9 cellular contexts compared by ENCODE assay signal in the genomic region with DNA sequence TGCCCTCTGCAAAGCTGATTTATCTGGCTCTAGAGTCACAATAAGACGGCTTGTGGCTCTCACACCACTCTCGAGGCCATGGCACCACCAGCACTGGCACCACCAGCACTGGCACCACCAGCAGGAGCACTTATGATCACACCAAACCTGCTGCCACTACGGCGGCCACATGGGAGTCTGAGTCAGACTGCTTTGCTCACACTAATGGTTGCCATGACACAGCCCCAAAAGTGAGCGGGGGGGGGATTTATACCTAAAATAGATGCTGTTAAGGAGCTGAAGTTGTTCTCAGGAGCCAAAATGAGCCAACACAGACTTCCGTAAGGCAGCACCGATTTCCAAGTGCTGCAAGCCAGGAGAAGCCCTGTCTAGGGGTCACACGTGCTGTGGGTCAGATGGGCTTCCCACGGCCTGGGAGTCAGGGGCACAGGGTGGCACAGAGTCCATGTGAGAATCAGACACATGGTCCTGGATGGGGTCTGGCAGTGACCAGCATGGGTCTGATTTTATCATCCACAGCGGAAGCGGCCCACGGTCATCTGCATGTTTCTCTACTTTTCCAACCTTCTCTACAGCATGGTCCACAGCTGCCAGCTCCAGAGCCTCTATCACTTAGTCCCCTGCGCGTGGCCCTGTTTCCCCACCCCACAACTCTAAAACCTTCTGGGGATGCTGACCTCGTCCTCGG. TPM values are rescaled to one million over a fixed set of nuclear protein-coding genes. Genes with fewer than 3 reads are reported as not detected.
DNase-seq lines count a peak whose midpoint lies in the region; ATAC-seq and TF ChIP-seq lines count a peak whose summit lies in the region.
"Had no signal": no experiment of that assay in that cellular context is flagged by ENCODE, and none has a peak within 500 bp of the region (broad histone marks: within the 10 kb centered on the region; RNA-seq: fewer than 3 reads in every experiment).

No MANE protein-coding gene starts in this region.

- no peaks in the 10 kb centered on the region for H3K9me2 ChIP-seq in GM23248 (ENCODE audit: insufficient read depth)

- DNase-seq in GM23248 (peak; percentile 68), left ventricle myocardium inferior (no peak), HuH-7 (ENCODE audit: low spot score) (no peak)
- DNase-seq in stimulated activated CD8-positive, alpha-beta memory T cell treated with anti-CD3 and anti-CD28 coated beads, Interleukin-7, amount 100 ng/mL, for 4 hours (ENCODE audit: low read depth in 2 of 2): peak; percentile 49 to 55
- DNase-seq: activated T-cell treated with anti-CD3 and anti-CD28 coated beads, Interleukin-2, amount 50 U/mL, for 72 hours; erythroblast had no signal

- H3K27me3 Mint-ChIP-seq in activated naive CD4-positive, alpha-beta T cell treated with anti-CD3 and anti-CD28 coated beads, Interleukin-2, amount 50 U/mL, for 24 hours: no peaks in the 10 kb centered on the region

- ATAC-seq in HG03571 (IDR thresholded peaks at IDR 0.05; ENCODE audit: unreplicated experiment) (no peak), HG02884 (IDR thresholded peaks at IDR 0.05; ENCODE audit: unreplicated experiment) (no peak)

- H3K4me2 ChIP-seq in GM23248 (ENCODE audit: unreplicated experiment): no peak overlapping the region

- no peak overlapping the region for H3K9ac ChIP-seq in GM23248

- H3K9me3 Mint-ChIP-seq in activated naive CD4-positive, alpha-beta T cell treated with anti-CD3 and anti-CD28 coated beads, Interleukin-2, amount 50 U/mL, for 24 hours: peaks cover 6% of the 10 kb centered on the region

- H3K79me2 ChIP-seq in GM23248 (ENCODE audit: insufficient read depth): no peaks in the 10 kb centered on the region

- no peaks in the 10 kb centered on the region for H3K9me3 ChIP-seq in GM23248 (ENCODE audit: low read depth)
- H3K9me3 ChIP-seq in left ventricle myocardium inferior (replicated peaks): peaks cover 11% of the 10 kb centered on the region

- intact Hi-C loops in left ventricle myocardium inferior (cut with micrococcal nuclease): no loop called here

- no peak overlapping the region for H2AFZ ChIP-seq in GM23248

- in situ Hi-C loops in GM23248 (cut with MboI): no loop called here

- no peak overlapping the region for H3K27ac ChIP-seq in GM23248
- H3K27ac ChIP-seq in left ventricle myocardium inferior (replicated peaks): peak overlapping the region; percentile 48

- no peaks in the 10 kb centered on the region for H3K4me1 ChIP-seq in GM23248 (ENCODE audit: insufficient read depth)
- H3K4me1 ChIP-seq in left ventricle myocardium inferior: peaks cover 51% of the 10 kb centered on the region

- 0 out of 2 replicates have a peak, but pooled peaks cover 5% of the 10 kb centered on the region for H3K36me3 ChIP-seq in GM23248 (ENCODE audit: low read depth)
- H3K36me3 ChIP-seq in left ventricle myocardium inferior: peaks cover 12% of the 10 kb centered on the region

- WGBS in GM23248 (ENCODE audit: low coverage in 1 of 2, low lambda C conversion rate in 2 of 2, missing lambda C conversion rate in 2 of 2), 2 experiments: 69 to 79% methylated on average over 16 of the region's 16 CpGs

- H4K20me1 ChIP-seq in GM23248 (ENCODE audit: insufficient read depth): no peaks in the 10 kb centered on the region

- H3K27ac Mint-ChIP-seq in activated naive CD4-positive, alpha-beta T cell treated with anti-CD3 and anti-CD28 coated beads, Interleukin-2, amount 50 U/mL, for 24 hours: peak overlapping the region; percentile 53
- H3K27ac Mint-ChIP-seq: activated T-cell treated with anti-CD3 and anti-CD28 coated beads, Interleukin-2, amount 50 U/mL, for 72 hours had no signal

- H3K4me1 Mint-ChIP-seq in activated naive CD4-positive, alpha-beta T cell treated with anti-CD3 and anti-CD28 coated beads, Interleukin-2, amount 50 U/mL, for 24 hours: peaks cover 70% of the 10 kb centered on the region

- H3K4me3 ChIP-seq in GM23248 (no peak overlapping the region), left ventricle myocardium inferior (no peak overlapping the region)

- no peak for TF ChIP-seq CTCF in left ventricle myocardium inferior (IDR thresholded peaks at IDR 0.05; ENCODE audit: borderline replicate concordance)

- H3F3A ChIP-seq in GM23248 (ENCODE audit: insufficient read depth): no peaks in the 10 kb centered on the region

- H3K4me3 Mint-ChIP-seq in activated naive CD4-positive, alpha-beta T cell treated with anti-CD3 and anti-CD28 coated beads, Interleukin-2, amount 50 U/mL, for 24 hours: no peak overlapping the region
- H3K4me3 Mint-ChIP-seq: activated T-cell treated with anti-CD3 and anti-CD28 coated beads, Interleukin-2, amount 50 U/mL, for 72 hours had no signal

- peaks cover 26% of the 10 kb centered on the region for H3K36me3 Mint-ChIP-seq in activated naive CD4-positive, alpha-beta T cell treated with anti-CD3 and anti-CD28 coated beads, Interleukin-2, amount 50 U/mL, for 24 hours

- H3K27me3 ChIP-seq in GM23248 (replicated peaks; ENCODE audit: insufficient read depth): no peaks in the 10 kb centered on the region
- H3K27me3 ChIP-seq in left ventricle myocardium inferior (ENCODE audit: low read depth): no peaks in the 10 kb centered on the region

RNA-seq across cellular contexts. Expression of gene DNMT3A, which starts 16.7 kb away (rescaled TPM):
- 7.1 and 18.4 TPM in 2 replicates for total RNA-seq in GM23248 (2014; rRNA removed; shearing (Covaris generic))
- 2.5 TPM in 2 replicates for polyA plus RNA-seq in GM23248 (2016; fragmentation: Nextera tagmentation; extraction: Ambion mirVana)
- 16.5 TPM for total RNA-seq in left ventricle myocardium inferior

Comparison
In these comparisons a context has a peak if more than half of its experiments do, and no peak if none do; other contexts are left out.
1. DNase-seq: peak in GM23248 (single experiment) and stimulated activated CD8-positive, alpha-beta memory T cell treated with anti-CD3 and anti-CD28 coated beads, Interleukin-7, amount 100 ng/mL, for 4 hours (2 of 2); none in left ventricle myocardium inferior (single experiment) and HuH-7 (single experiment).